Comparison of ENCODE assay signal across 8 cellular contexts in genomic region chr9:121363586-121363961, GRCh38. TPM values are rescaled to one million over a fixed set of nuclear protein-coding genes. Genes with fewer than 3 reads are reported as not detected.
DNase-seq lines count a peak whose midpoint lies in the region; ATAC-seq and TF ChIP-seq lines count a peak whose summit lies in the region.

No MANE protein-coding gene starts in this region.

- TF ChIP-seq CTCF in WERI-Rb-1 (IDR thresholded peaks at IDR 0.05; ENCODE audit: low read depth, low read length) (no peak), right atrium auricular region (IDR thresholded peaks at IDR 0.05) (no peak), prostate gland (IDR thresholded peaks at IDR 0.05) (no peak)

- TF ChIP-seq POLR2A in prostate gland (IDR thresholded peaks at IDR 0.05): no peak

- H3K27me3 ChIP-seq in WERI-Rb-1 (ENCODE audit: insufficient read depth, low read depth, severe bottlenecking) (no peaks in the 10 kb centered on the region), right atrium auricular region (no peaks in the 10 kb centered on the region), prostate gland (replicated peaks; ENCODE audit: insufficient read depth) (no peaks in the 10 kb centered on the region)

- H3K4me1 ChIP-seq in right atrium auricular region (peaks cover 0 to 99% of the 10 kb centered on the region in 2 donors), prostate gland (replicated peaks) (peaks cover 4% of the 10 kb centered on the region)

- no peak overlapping the region for H3K4me3 ChIP-seq in WERI-Rb-1 (ENCODE audit: low read depth, low read length)
- no peak overlapping the region for H3K4me3 ChIP-seq in right atrium auricular region
- H3K4me3 ChIP-seq in prostate gland: no peak overlapping the region

- H3K27ac ChIP-seq in WERI-Rb-1 (peak overlapping the region; percentile 34; the same call in 1 of the 2 replicates), right atrium auricular region (peak overlapping the region; percentile 95 to 98), prostate gland (peak overlapping the region; percentile 74 to 88)

- no peak for ATAC-seq in HG03108 (IDR thresholded peaks at IDR 0.05; ENCODE audit: unreplicated experiment)
- ATAC-seq in GM19452 (IDR thresholded peaks at IDR 0.05; ENCODE audit: unreplicated experiment): no peak

- no peaks in the 10 kb centered on the region for H3K36me3 ChIP-seq in WERI-Rb-1
- peaks cover 5% of the 10 kb centered on the region for H3K36me3 ChIP-seq in right atrium auricular region
- no peaks in the 10 kb centered on the region for H3K36me3 ChIP-seq in prostate gland

- WGBS in prostate gland: 12% methylated on average over 1 of the region's 1 CpG

- intact Hi-C loops in prostate gland (cut with DNase I): no loop called here

- H3K9me3 ChIP-seq in WERI-Rb-1 (ENCODE audit: severe bottlenecking) (no peaks in the 10 kb centered on the region), right atrium auricular region (no peaks in the 10 kb centered on the region), prostate gland (no peaks in the 10 kb centered on the region)

- peak; percentile 42 to 44 for DNase-seq in AML-193 (lab: John Stamatoyannopoulos, UW)
- DNase-seq in WERI-Rb-1: no peak
- no peak for DNase-seq in right atrium auricular region (ENCODE audit: low spot score)
- no peak for DNase-seq in prostate gland (ENCODE audit: low spot score)
- no peak for DNase-seq in NCI-H2196 treated with DMSO at 0.1 percent for 48 hours (lab: John Stamatoyannopoulos, UW; ENCODE audit: unreplicated experiment)
- no peak for DNase-seq in activated CD4-positive, alpha-beta T cell treated with anti-CD3 and anti-CD28 coated beads, Interleukin-2, amount 50 U/mL, for 4 hours

RNA-seq across cellular contexts. Expression of gene STOM, which starts 6.5 kb away (rescaled TPM):
- total RNA-seq in right atrium auricular region (100 to 1,000 TPM; 152 to 173 TPM), prostate gland (10 to 100 TPM; 64.3 to 85.1 TPM)

Comparison
In these comparisons a context has a peak if more than half of its experiments do, and no peak if none do; other contexts are left out.
1. DNase-seq: peak in AML-193 (2 of 2); none in WERI-Rb-1 (single experiment), right atrium auricular region (single experiment), prostate gland (single experiment), NCI-H2196 treated with DMSO at 0.1 percent for 48 hours (single experiment) and activated CD4-positive, alpha-beta T cell treated with anti-CD3 and anti-CD28 coated beads, Interleukin-2, amount 50 U/mL, for 4 hours (0 of 2).
2. H3K27ac ChIP-seq: peak in every context shown above with its lines; median percentile 96 in right atrium auricular region; 81 in prostate gland; 34 in WERI-Rb-1.